Comparison of ENCODE assay signal across 8 cellular contexts in genomic region chr10:126905776-126906703, GRCh38. TPM values are rescaled to one million over a fixed set of nuclear protein-coding genes. Genes with fewer than 3 reads are reported as not detected.
DNase-seq lines count a peak whose midpoint lies in the region; ATAC-seq and TF ChIP-seq lines count a peak whose summit lies in the region.

No MANE protein-coding gene starts in this region.

- H3K9ac ChIP-seq in adipocyte (ENCODE audit: low read length) = peak overlapping the region; percentile 84

- no peak for TF ChIP-seq POLR2A in sigmoid colon (IDR thresholded peaks at IDR 0.05)

- H3K9me3 ChIP-seq in adipocyte (ENCODE audit: control insufficient read depth, low read length) (no peaks in the 10 kb centered on the region), hepatocyte (ENCODE audit: low read depth) (no peaks in the 10 kb centered on the region), sigmoid colon (no peaks in the 10 kb centered on the region)

- peak overlapping the region; percentile 91 for H3K27ac ChIP-seq in hepatocyte
- H3K27ac ChIP-seq in sigmoid colon = peak overlapping the region; percentile 81 to 89 (median 82)

- 8% methylated on average over 56 of the region's 84 CpGs for WGBS in hepatocyte (ENCODE audit: low lambda C conversion rate, missing lambda C conversion rate)
- WGBS in sigmoid colon, 2 donors = 18 to 30% methylated on average over 84 of the region's 84 CpGs

- TF ChIP-seq EP300 in sigmoid colon (IDR thresholded peaks at IDR 0.05) = no peak

- H3K4me3 ChIP-seq in adipocyte (ENCODE audit: low read length) = peak overlapping the region; percentile 87
- H3K4me3 ChIP-seq in hepatocyte = peak overlapping the region; percentile 90
- peak overlapping the region; percentile 84 to 99 (median 90) for H3K4me3 ChIP-seq in sigmoid colon

- H2AFZ ChIP-seq in hepatocyte = peak overlapping the region; percentile 88

- intact Hi-C loops in sigmoid colon (cut with DNase I) = loop anchor here (10.0 kb wide), 1 partner anchor 109 kb away; no protein-coding TSS in a partner anchor

- no peak for TF ChIP-seq CTCF in hepatocyte (IDR thresholded peaks at IDR 0.05; ENCODE audit: poor library complexity)
- TF ChIP-seq CTCF in sigmoid colon (IDR thresholded peaks at IDR 0.05) = no peak

- H3K36me3 ChIP-seq in adipocyte (ENCODE audit: control insufficient read depth, insufficient read depth, low read length, severe bottlenecking) = no peaks in the 10 kb centered on the region
- no peaks in the 10 kb centered on the region for H3K36me3 ChIP-seq in hepatocyte (replicated peaks; ENCODE audit: insufficient read depth, low read depth)
- H3K36me3 ChIP-seq in sigmoid colon = no peaks in the 10 kb centered on the region

- H3K79me2 ChIP-seq in hepatocyte = peaks cover 57% of the 10 kb centered on the region

- ATAC-seq in HG03108 (IDR thresholded peaks at IDR 0.05; ENCODE audit: unreplicated experiment) = no peak
- no peak for ATAC-seq in HG03354 (IDR thresholded peaks at IDR 0.05; ENCODE audit: poor library complexity, severe bottlenecking, unreplicated experiment)

- H3K4me1 ChIP-seq in adipocyte (ENCODE audit: control insufficient read depth, insufficient read depth, low read length) (peaks cover 22% of the 10 kb centered on the region), hepatocyte (ENCODE audit: insufficient read depth) (peaks cover 4% of the 10 kb centered on the region), sigmoid colon (peaks cover 0 to 32% (median 22%) of the 10 kb centered on the region in 4 donors)

- H3K9me2 ChIP-seq in hepatocyte (replicated peaks; ENCODE audit: insufficient read depth) = no peaks in the 10 kb centered on the region

- peak; percentile 23 for DNase-seq in H4 (ENCODE audit: low spot score)
- DNase-seq in adipocyte (ENCODE audit: low read depth) = peak; percentile 69
- peak; percentile 56 for DNase-seq in hepatocyte (ENCODE audit: low spot score)
- peak; percentile 73 for DNase-seq in sigmoid colon
- no peak for DNase-seq in NCI-H1417 treated with DMSO at 0.1 percent for 48 hours (lab: John Stamatoyannopoulos, UW)
- DNase-seq in NCI-H345 treated with DMSO at 0.1 percent for 48 hours (lab: John Stamatoyannopoulos, UW; ENCODE audit: unreplicated experiment) = no peak

- no peaks in the 10 kb centered on the region for H3K27me3 ChIP-seq in adipocyte (replicated peaks; ENCODE audit: control insufficient read depth, insufficient read depth, low read length)
- no peaks in the 10 kb centered on the region for H3K27me3 ChIP-seq in hepatocyte
- H3K27me3 ChIP-seq in sigmoid colon = no peaks in the 10 kb centered on the region

- H3K4me2 ChIP-seq in hepatocyte = peak overlapping the region; percentile 93

- H4K20me1 ChIP-seq in hepatocyte (ENCODE audit: insufficient read depth, poor library complexity, severe bottlenecking) = peaks cover 34% of the 10 kb centered on the region

RNA-seq across cellular contexts. Expression of gene DOCK1, which starts 0.8 kb away (rescaled TPM):
- 28.9 and 34.4 TPM in 2 replicates for total RNA-seq in H4 (2014; rRNA removed; shearing (Covaris generic))
- total RNA-seq in hepatocyte (51.5 and 55.5 TPM in 2 replicates), sigmoid colon (10 to 100 TPM; 40.2 to 53.7 (median 46.0) TPM)
- polyA plus RNA-seq in hepatocyte (16.0 and 17.6 TPM in 2 replicates), sigmoid colon (10 to 100 TPM; 15.0 to 19.8 (median 18.3) TPM)

Comparison
In these comparisons a context has a peak if more than half of its experiments do, and no peak if none do; other contexts are left out.
1. DNase-seq: peak in H4 (single experiment), adipocyte (single experiment), hepatocyte (single experiment) and sigmoid colon (single experiment); none in NCI-H1417 treated with DMSO at 0.1 percent for 48 hours (single experiment) and NCI-H345 treated with DMSO at 0.1 percent for 48 hours (single experiment).
2. Peak in every context shown above with its lines, with median percentiles within 50 percentile points of each other: H3K4me3 ChIP-seq.